Comparison of ENCODE assay signal across 8 cellular contexts in the genomic region with DNA sequence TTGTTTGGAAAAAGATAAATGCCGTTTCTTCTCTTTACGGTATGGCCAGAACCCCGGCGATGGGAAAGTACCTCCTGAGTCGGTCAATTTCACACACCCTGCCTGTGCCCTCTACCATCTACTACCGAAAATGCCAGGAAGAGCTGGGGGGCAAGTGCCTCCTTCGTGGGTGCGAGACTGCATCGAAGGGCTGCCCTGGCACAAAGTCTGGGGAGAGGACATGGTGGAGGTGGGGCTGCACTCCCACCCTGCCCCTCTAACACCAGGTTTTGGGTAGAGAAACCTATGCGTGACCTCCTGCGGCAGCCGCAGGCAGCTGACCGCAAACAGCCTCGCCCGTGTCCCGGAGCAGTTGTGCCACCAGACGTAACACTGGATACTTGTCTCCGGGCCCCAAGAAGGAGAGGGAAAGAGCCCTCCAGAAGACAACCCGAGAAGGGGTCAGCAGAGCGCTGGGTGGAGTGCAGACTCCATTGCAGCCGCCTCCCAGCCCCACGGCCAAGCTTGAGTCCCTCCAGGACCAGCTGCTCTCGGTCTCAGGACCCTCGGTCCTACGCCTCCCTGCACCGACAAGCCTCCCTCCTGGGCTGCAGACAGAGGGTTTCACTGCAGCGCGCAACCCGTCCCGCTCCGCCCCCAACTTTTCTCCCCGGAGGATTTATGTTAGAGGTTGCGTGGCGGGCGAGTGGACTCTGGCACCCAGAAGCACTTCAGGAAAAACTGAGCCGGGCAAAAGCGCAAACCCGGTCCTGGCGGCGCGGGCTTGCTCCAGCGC. TPM values are rescaled to one million over a fixed set of nuclear protein-coding genes. Genes with fewer than 3 reads are reported as not detected.
DNase-seq lines count a peak whose midpoint lies in the region; ATAC-seq, FAIRE-seq and TF ChIP-seq lines count a peak whose summit lies in the region.

No MANE protein-coding gene starts in this region.

- CTCF ChIA-PET in Calu3 (lab: Charles Lee) (no interaction called here), SK-N-SH (lab: Yijun Ruan, JAX) (interaction anchor here (1.1 to 1.7 kb wide), 3 partner anchors 11 to 893 kb away, joined by 3 to 5 read pairs (median 3); no protein-coding TSS in a partner anchor)

- H3K79me2 ChIP-seq in SK-N-SH (ENCODE audit: insufficient read depth) (no peaks in the 10 kb centered on the region), parathyroid adenoma (no peaks in the 10 kb centered on the region)

- peaks cover 96% of the 10 kb centered on the region for H3K27me3 Mint-ChIP-seq in Calu3 (ENCODE audit: unreplicated experiment)

- peaks cover 0 to 32% of the 10 kb centered on the region in 2 experiments; a peak in 1 of 4 replicates for H3K4me1 ChIP-seq in SK-N-SH (ENCODE audit: control insufficient read depth in 1 of 2, insufficient read depth in 2 of 2, low read depth in 1 of 2, low read length in 1 of 2)
- no peaks in the 10 kb centered on the region for H3K4me1 ChIP-seq in parathyroid adenoma

- FAIRE-seq in RCC 7860 (lab: Jason Lieb, UNC): no peak

- ATAC-seq in HG03196 (IDR thresholded peaks at IDR 0.05; ENCODE audit: unreplicated experiment) (no peak), HG03442 (IDR thresholded peaks at IDR 0.05; ENCODE audit: unreplicated experiment) (no peak)

- intact Hi-C loops in Calu3 (cut with micrococcal nuclease; ENCODE audit: unreplicated experiment): loop anchor here (2.0 to 5.0 kb wide), 2 partner anchors 53 to 586 kb away; no protein-coding TSS in a partner anchor

- peak overlapping the region; percentile 76 for H3K4me3 Mint-ChIP-seq in Calu3 (ENCODE audit: low read depth, unreplicated experiment)

- H3K9me2 ChIP-seq in SK-N-SH: no peaks in the 10 kb centered on the region

- H3K36me3 Mint-ChIP-seq in Calu3 (ENCODE audit: insufficient read depth, unreplicated experiment): peaks cover 30% of the 10 kb centered on the region

- DNase-seq in Calu3 (peak; percentile 25), SK-N-SH (peak; percentile 68), fibroblast of villous mesenchyme (ENCODE audit: low read depth) (no peak), RCC 7860 (ENCODE audit: low spot score) (no peak)
- no peak for DNase-seq in stimulated activated naive CD4-positive, alpha-beta T cell treated with Interleukin-2 at 50 U/mL for 16 hours (lab: John Stamatoyannopoulos, UW)

- POLR2A ChIA-PET in SK-N-SH (lab: Yijun Ruan, JAX): no interaction called here

- peaks cover 67% of the 10 kb centered on the region for H3K27me3 ChIP-seq in SK-N-SH (ENCODE audit: insufficient read depth)
- peaks cover 7% of the 10 kb centered on the region for H3K27me3 ChIP-seq in parathyroid adenoma (ENCODE audit: control insufficient read depth, insufficient read depth, low read length)

- H3K9ac ChIP-seq in SK-N-SH: no peak overlapping the region
- no peak overlapping the region for H3K9ac ChIP-seq in parathyroid adenoma

- no TSS peak for BruUV-seq in Calu3 (replicated peaks; lab: Mats Ljungman, UMichigan)

- H3K9me3 ChIP-seq in SK-N-SH (no peaks in the 10 kb centered on the region), parathyroid adenoma (ENCODE audit: control insufficient read depth, low read length) (no peaks in the 10 kb centered on the region)

- no peaks in the 10 kb centered on the region for H3K9me3 Mint-ChIP-seq in Calu3 (ENCODE audit: low read depth, unreplicated experiment)

- H3K36me3 ChIP-seq in SK-N-SH (replicated peaks in 1 of 2; ENCODE audit: control insufficient read depth in 1 of 2, insufficient read depth in 2 of 2, low read length in 1 of 2) (no peaks in the 10 kb centered on the region), parathyroid adenoma (ENCODE audit: control insufficient read depth, insufficient read depth, low read length) (no peaks in the 10 kb centered on the region)

- H3K4me3 ChIP-seq in SK-N-SH (ENCODE audit: low read depth in 2 of 2, low read length in 1 of 2): peak overlapping the region; percentile 32 to 71
- H3K4me3 ChIP-seq in fibroblast of villous mesenchyme (ENCODE audit: low read depth, low read length): peak overlapping the region; percentile 67
- H3K4me3 ChIP-seq in parathyroid adenoma (ENCODE audit: low read depth, low read length): no peak overlapping the region

- no peaks in the 10 kb centered on the region for H3F3A ChIP-seq in SK-N-SH (replicated peaks; ENCODE audit: insufficient read depth)

- H3K4me2 ChIP-seq in SK-N-SH (peak overlapping the region; percentile 92), parathyroid adenoma (ENCODE audit: low read length) (peak overlapping the region; percentile 73)

- no peak for TF ChIP-seq CTCF in Calu3 (IDR thresholded peaks at IDR 0.05; ENCODE audit: unreplicated experiment)
- TF ChIP-seq CTCF in SK-N-SH (IDR thresholded peaks at IDR 0.05): no peak
- no peak for TF ChIP-seq CTCF in fibroblast of villous mesenchyme (IDR thresholded peaks at IDR 0.05; ENCODE audit: insufficient read depth, low read depth, low read length)
- no peak for TF ChIP-seq CTCF in parathyroid adenoma (IDR thresholded peaks at IDR 0.05)

- 3% methylated on average over 27 of the region's 42 CpGs for WGBS in SK-N-SH (ENCODE audit: low lambda C conversion rate)

- TF ChIP-seq RAD21 in SK-N-SH (IDR thresholded peaks at IDR 0.05; ENCODE audit: low read length): no peak

- H3K27ac Mint-ChIP-seq in Calu3 (ENCODE audit: unreplicated experiment): no peak overlapping the region

- no peaks in the 10 kb centered on the region for H4K20me1 ChIP-seq in SK-N-SH (ENCODE audit: insufficient read depth)

- TF ChIP-seq EP300 in SK-N-SH (IDR thresholded peaks at IDR 0.05; ENCODE audit: borderline replicate concordance in 1 of 2, low read depth in 1 of 2, low read length in 1 of 2): no peak

- H3K4me1 Mint-ChIP-seq in Calu3 (ENCODE audit: low read depth, unreplicated experiment): peaks cover 36% of the 10 kb centered on the region

- H2AFZ ChIP-seq in SK-N-SH (ENCODE audit: low read depth): peak overlapping the region; percentile 74; the same call in 1 of the 2 replicates
- peak overlapping the region; percentile 20 for H2AFZ ChIP-seq in parathyroid adenoma

- H3K27ac ChIP-seq in SK-N-SH (ENCODE audit: low read depth in 2 of 2, low read length in 1 of 2) (no peak overlapping the region), parathyroid adenoma (no peak overlapping the region)

TF ChIP-seq in SK-N-SH, 30 proteins besides CTCF, POLR2A, EP300 and RAD21:
- TF ChIP-seq FOSL2 (IDR thresholded peaks at IDR 0.05; ENCODE audit: borderline replicate concordance, low read depth) (no peak), EZH2phosphoT487 (IDR thresholded peaks at IDR 0.05; ENCODE audit: borderline replicate concordance, low read depth) (0 out of 2 replicates have a peak, but pooled peaks have one; percentile 44)
TF ChIP-seq in SK-N-SH: peak in this region for 1.

RNA-seq across cellular contexts. Expression of gene PRDM6, which starts 0.8 kb away (rescaled TPM):
- total RNA-seq in Calu3 (2022) (0.17 and 1.6 TPM in 2 replicates), fibroblast of villous mesenchyme (under 0.01 and 0.32 TPM in 2 replicates)
- polyA plus RNA-seq in SK-N-SH (2012; rRNA removed): 0.10 and 0.21 TPM in 2 replicates
- 0.22 and 0.24 TPM in 2 replicates for polyA plus RNA-seq in SK-N-SH (2012; cell fraction: cytosol; rRNA removed)
- polyA plus RNA-seq in SK-N-SH (2012; cell fraction: nucleus; rRNA removed): 0.91 and 1.00 TPM in 2 replicates

RNA-seq across cellular contexts. Expression of gene PPIC, which starts 51.7 kb away (rescaled TPM):
- 43.5 and 43.9 TPM in 2 replicates for total RNA-seq in Calu3 (2022)
- 50.6 and 55.1 TPM in 2 replicates for polyA plus RNA-seq in SK-N-SH (2012; rRNA removed)
- 65.6 and 68.5 TPM in 2 replicates for polyA plus RNA-seq in SK-N-SH (2012; cell fraction: cytosol; rRNA removed)
- 15.7 and 19.4 TPM in 2 replicates for polyA plus RNA-seq in SK-N-SH (2012; cell fraction: nucleus; rRNA removed)
- total RNA-seq in fibroblast of villous mesenchyme: 42.5 and 57.0 TPM in 2 replicates

Comparison
In these comparisons a context has a peak if more than half of its experiments do, and no peak if none do; other contexts are left out.
1. DNase-seq: peak in Calu3 (single experiment) and SK-N-SH (single experiment); none in fibroblast of villous mesenchyme (single experiment), RCC 7860 (single experiment) and stimulated activated naive CD4-positive, alpha-beta T cell treated with Interleukin-2 at 50 U/mL for 16 hours (single experiment).